ENCODE assay signal across 1 cellular context in genomic region chr5:132556511-132557424, GRCh38.
A peak's percentile ranks its signal among the peaks of the same experiment; 100 is the strongest.
TF ChIP-seq lines count a peak whose summit lies in the region.

Gene RAD50 (plus strand): TSS chr5:132556977. CDS start chr5:132557325, 348 bp downstream.

TF ChIP-seq in H1, 55 proteins besides CTCF, POLR2A, EP300 and RAD21 (continued from another document):
- TF ChIP-seq EGR1 (IDR thresholded peaks at IDR 0.05; ENCODE audit: borderline replicate concordance, low read depth, low read length) (peak; percentile 80; the same call in 1 of the 2 replicates), KDM4A (IDR thresholded peaks at IDR 0.05; ENCODE audit: low read depth, low read length, severe bottlenecking) (peak; percentile 96), TAF1 (IDR thresholded peaks at IDR 0.05; ENCODE audit: low read depth, low read length) (peak; percentile 86), CBX5 (IDR thresholded peaks at IDR 0.05; ENCODE audit: low read depth, low read length) (no peak), GTF2F1 (IDR thresholded peaks at IDR 0.05; ENCODE audit: borderline replicate concordance, low read depth, low read length) (no peak), GABPA (IDR thresholded peaks at IDR 0.05; ENCODE audit: borderline replicate concordance, insufficient read depth, low read length) (peak; percentile 25; the same call in 1 of the 2 replicates), SP4 (IDR thresholded peaks at IDR 0.05; ENCODE audit: low read length) (peak; percentile 68; the same call in 1 of the 2 replicates), CTBP2 (IDR thresholded peaks at IDR 0.05; ENCODE audit: borderline replicate concordance, insufficient read depth, insufficient read length, low read length) (peak; percentile 94), POU5F1 (IDR thresholded peaks at IDR 0.05; ENCODE audit: low read depth, low read length) (no peak), SRF (IDR thresholded peaks at IDR 0.05; ENCODE audit: low read depth, low read length) (no peak), BCL11A (IDR thresholded peaks at IDR 0.05; ENCODE audit: low read depth in 2 of 2, low read length in 2 of 2) (no peak), KDM5A (IDR thresholded peaks at IDR 0.05; ENCODE audit: low read length) (no peak), PHF8 (conservative IDR thresholded peaks at IDR 0.05; ENCODE audit: low read depth, low read length) (peak; percentile 93), TCF12 (IDR thresholded peaks at IDR 0.05; ENCODE audit: low read depth, low read length) (no peak), TAF7 (optimal IDR thresholded peaks at IDR 0.05; ENCODE audit: borderline replicate concordance, low read depth, low read length) (peak; percentile 83), CHD2 (IDR thresholded peaks at IDR 0.05; ENCODE audit: low read length) (no peak), SP2 (IDR thresholded peaks at IDR 0.05; ENCODE audit: low read length) (no peak), TEAD4 (IDR thresholded peaks at IDR 0.05; ENCODE audit: low read depth, low read length) (no peak; the same call in 1 of the 2 replicates), KDM1A (IDR thresholded peaks at IDR 0.05; ENCODE audit: borderline replicate concordance, low read length) (peak; percentile 19; the same call in 1 of the 2 replicates), SP1 (IDR thresholded peaks at IDR 0.05; ENCODE audit: low read depth, low read length) (0 out of 2 replicates have a peak, but pooled peaks have one; percentile 29), TBP (IDR thresholded peaks at IDR 0.05; ENCODE audit: low read depth, low read length) (peak; percentile 57), BACH1 (IDR thresholded peaks at IDR 0.05; ENCODE audit: low read length) (peak; percentile 71), FOSL1 (IDR thresholded peaks at IDR 0.05; ENCODE audit: insufficient read depth, low read depth, low read length) (no peak), CEBPB (IDR thresholded peaks at IDR 0.05; ENCODE audit: low read depth, low read length) (no peak; the same call in 1 of the 2 replicates), SIN3A (conservative IDR thresholded peaks at IDR 0.05 in 1 of 2, IDR thresholded peaks at IDR 0.05 in 1 of 2; ENCODE audit: low read depth in 1 of 2, low read length in 2 of 2) (peak; percentile 57 to 81; a peak in 2 of 4 replicates), SUZ12 (IDR thresholded peaks at IDR 0.05; ENCODE audit: low read length) (no peak; the same call in 1 of the 2 replicates), RXRA (IDR thresholded peaks at IDR 0.05; ENCODE audit: insufficient read depth, low read depth, low read length) (no peak), NRF1 (IDR thresholded peaks at IDR 0.05; ENCODE audit: low read depth, low read length) (peak; percentile 38), SIRT6 (IDR thresholded peaks at IDR 0.05; ENCODE audit: low read length) (no peak), SAP30 (IDR thresholded peaks at IDR 0.05; ENCODE audit: insufficient read depth, insufficient replicate concordance, low read length) (no peak), ZNF274 (IDR thresholded peaks at IDR 0.05; ENCODE audit: borderline replicate concordance, extremely low read depth, low read length) (no peak), HDAC6 (IDR thresholded peaks at IDR 0.05; ENCODE audit: low read depth, low read length) (no peak), YY1 (IDR thresholded peaks at IDR 0.05; ENCODE audit: low read depth, low read length) (no peak), RBBP5 (IDR thresholded peaks at IDR 0.05; ENCODE audit: borderline replicate concordance, low read depth, low read length) (peak; percentile 93), MAFK (IDR thresholded peaks at IDR 0.05; ENCODE audit: low read depth, low read length) (no peak), MAX (IDR thresholded peaks at IDR 0.05) (peak; percentile 99), ASH2L (IDR thresholded peaks at IDR 0.05; ENCODE audit: low read length) (peak; percentile 99), RNF2 (IDR thresholded peaks at IDR 0.05; ENCODE audit: borderline replicate concordance, low read depth, low read length, missing control alignments, poor library complexity, severe bottlenecking) (peak; percentile 25), CBX8 (IDR thresholded peaks at IDR 0.05; ENCODE audit: borderline replicate concordance, low read depth, low read length) (no peak), E2F6 (IDR thresholded peaks at IDR 0.05) (peak; percentile 95), CHD7 (IDR thresholded peaks at IDR 0.05; ENCODE audit: insufficient replicate concordance, low read length) (no peak), BRCA1 (IDR thresholded peaks at IDR 0.05; ENCODE audit: low read depth, low read length) (no peak), JUN (IDR thresholded peaks at IDR 0.05; ENCODE audit: low read depth, low read length) (no peak), ATF2 (IDR thresholded peaks at IDR 0.05; ENCODE audit: low read length) (no peak), CHD1 (IDR thresholded peaks at IDR 0.05; ENCODE audit: low read depth, low read length) (no peak), RFX5 (IDR thresholded peaks at IDR 0.05; ENCODE audit: borderline replicate concordance, low read depth, low read length) (no peak), EZH2 (IDR thresholded peaks at IDR 0.05; ENCODE audit: low read depth, low read length, severe bottlenecking) (no peak)
- TF ChIP-seq, protein P1, sequence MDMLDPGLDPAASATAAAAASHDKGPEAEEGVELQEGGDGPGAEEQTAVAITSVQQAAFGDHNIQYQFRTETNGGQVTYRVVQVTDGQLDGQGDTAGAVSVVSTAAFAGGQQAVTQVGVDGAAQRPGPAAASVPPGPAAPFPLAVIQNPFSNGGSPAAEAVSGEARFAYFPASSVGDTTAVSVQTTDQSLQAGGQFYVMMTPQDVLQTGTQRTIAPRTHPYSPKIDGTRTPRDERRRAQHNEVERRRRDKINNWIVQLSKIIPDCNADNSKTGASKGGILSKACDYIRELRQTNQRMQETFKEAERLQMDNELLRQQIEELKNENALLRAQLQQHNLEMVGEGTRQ (IDR thresholded peaks at IDR 0.05; ENCODE audit: low read length), result peak; percentile 88
- TF ChIP-seq, protein P2, sequence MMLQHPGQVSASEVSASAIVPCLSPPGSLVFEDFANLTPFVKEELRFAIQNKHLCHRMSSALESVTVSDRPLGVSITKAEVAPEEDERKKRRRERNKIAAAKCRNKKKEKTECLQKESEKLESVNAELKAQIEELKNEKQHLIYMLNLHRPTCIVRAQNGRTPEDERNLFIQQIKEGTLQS (IDR thresholded peaks at IDR 0.05; ENCODE audit: insufficient read depth, low read depth, low read length), result peak; percentile 65
